In the genomic region with DNA sequence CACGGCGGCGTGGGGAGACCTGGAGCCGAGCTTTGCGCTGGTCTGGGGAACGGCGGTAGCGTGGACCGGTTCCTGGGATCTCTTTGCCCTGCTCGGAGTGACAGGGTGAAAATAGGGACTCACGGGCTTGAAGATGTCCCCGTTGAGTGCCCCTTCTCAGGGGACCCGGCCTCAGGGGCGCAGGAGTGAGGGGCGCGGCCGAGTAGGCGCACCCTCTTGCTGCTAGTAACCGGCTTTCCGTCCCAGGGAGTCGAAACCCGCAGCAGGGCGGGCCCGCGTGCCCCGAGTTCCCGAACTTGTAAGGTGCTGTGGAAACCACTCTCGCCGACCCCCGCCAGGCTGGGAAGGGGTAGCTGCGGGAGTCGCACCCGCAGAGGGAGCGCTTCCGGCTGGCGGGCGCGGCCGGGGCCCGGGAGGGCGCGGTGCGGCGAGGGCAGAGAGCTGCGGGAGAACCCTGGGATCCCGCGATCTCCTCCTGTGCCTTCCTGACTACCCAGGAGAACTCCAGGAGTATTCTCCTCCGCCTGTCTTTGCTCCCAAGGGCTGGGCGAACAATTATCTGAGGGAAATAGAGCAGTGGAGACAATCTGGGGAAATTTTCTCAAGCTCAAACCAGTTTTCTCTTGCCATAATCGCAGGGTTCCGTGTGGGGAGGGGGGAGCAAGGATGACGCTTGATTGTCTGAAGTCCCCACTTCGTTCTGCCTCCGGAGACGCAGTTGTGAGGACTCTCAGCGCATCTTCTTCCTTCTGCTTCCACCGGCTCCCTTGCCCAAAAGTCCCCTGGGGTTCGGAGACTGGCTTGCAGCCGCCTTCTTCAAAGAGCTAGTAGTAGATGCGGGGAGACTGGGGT, we compare ENCODE assay signal across 11 cellular contexts. TPM values are rescaled to one million over a fixed set of nuclear protein-coding genes. Genes with fewer than 3 reads are reported as not detected.
A peak's percentile ranks its signal among the peaks of the same experiment; 100 is the strongest.
DNase-seq lines count a peak whose midpoint lies in the region; ATAC-seq and TF ChIP-seq lines count a peak whose summit lies in the region.
"Had no signal": no experiment of that assay in that cellular context is flagged by ENCODE, and none has a peak within 500 bp of the region (broad histone marks: within the 10 kb centered on the region; RNA-seq: fewer than 3 reads in every experiment).

No MANE protein-coding gene starts in this region.

- no peak overlapping the region for H3K4me3 Mint-ChIP-seq in activated T-helper 17 cell treated with anti-CD3 and anti-CD28 coated beads, Interleukin-2, amount 50 U/mL, for 72 hours
- H3K4me3 Mint-ChIP-seq: memory B cell had no signal

- H3K9me2 ChIP-seq in hepatocyte (replicated peaks; ENCODE audit: insufficient read depth): no peaks in the 10 kb centered on the region

- peak overlapping the region; percentile 45 for H2AFZ ChIP-seq in hepatocyte

- peaks cover 4% of the 10 kb centered on the region for H3K4me1 ChIP-seq in hepatocyte (ENCODE audit: insufficient read depth)
- H3K4me1 ChIP-seq in psoas muscle: peaks cover 4% of the 10 kb centered on the region

- peaks cover 92% of the 10 kb centered on the region for H3K27me3 ChIP-seq in hepatocyte
- H3K27me3 ChIP-seq in psoas muscle (ENCODE audit: insufficient read depth in 3 of 3, low read length in 2 of 3): peaks cover 0 to 64% (median 20%) of the 10 kb centered on the region in 3 donors

- TF ChIP-seq CTCF in hepatocyte (IDR thresholded peaks at IDR 0.05; ENCODE audit: poor library complexity) (no peak), psoas muscle (IDR thresholded peaks at IDR 0.05) (no peak)

- H3K9me3 ChIP-seq in hepatocyte (ENCODE audit: low read depth): no peaks in the 10 kb centered on the region
- H3K9me3 ChIP-seq in psoas muscle: no peaks in the 10 kb centered on the region

- H3K27ac Mint-ChIP-seq in activated T-helper 17 cell treated with anti-CD3 and anti-CD28 coated beads, Interleukin-2, amount 50 U/mL, for 72 hours: no peak overlapping the region
- H3K27ac Mint-ChIP-seq: memory B cell had no signal

- H4K20me1 ChIP-seq in hepatocyte (ENCODE audit: insufficient read depth, poor library complexity, severe bottlenecking): no peaks in the 10 kb centered on the region

- peaks cover 6% of the 10 kb centered on the region for H3K4me1 Mint-ChIP-seq in activated T-helper 17 cell treated with anti-CD3 and anti-CD28 coated beads, Interleukin-2, amount 50 U/mL, for 72 hours

- H3K9me3 Mint-ChIP-seq in activated T-helper 17 cell treated with anti-CD3 and anti-CD28 coated beads, Interleukin-2, amount 50 U/mL, for 72 hours: no peaks in the 10 kb centered on the region
- H3K9me3 Mint-ChIP-seq: memory B cell had no signal

- peak overlapping the region; percentile 94 for H3K4me2 ChIP-seq in hepatocyte

- intact Hi-C loops in psoas muscle (cut with DNase I): no loop called here

- no peaks in the 10 kb centered on the region for H3K36me3 ChIP-seq in hepatocyte (replicated peaks; ENCODE audit: insufficient read depth, low read depth)
- no peaks in the 10 kb centered on the region for H3K36me3 ChIP-seq in psoas muscle (ENCODE audit: insufficient read depth in 1 of 2, low read depth in 1 of 2)

- peaks cover 73% of the 10 kb centered on the region for H3K27me3 Mint-ChIP-seq in activated T-helper 17 cell treated with anti-CD3 and anti-CD28 coated beads, Interleukin-2, amount 50 U/mL, for 72 hours

- WGBS in hepatocyte (ENCODE audit: low lambda C conversion rate, missing lambda C conversion rate): 3% methylated on average over 48 of the region's 60 CpGs
- WGBS in psoas muscle, 3 donors: 0 to 1% (median 1%) methylated on average over 48 to 60 of the region's 60 CpGs

- H3K36me3 Mint-ChIP-seq in activated T-helper 17 cell treated with anti-CD3 and anti-CD28 coated beads, Interleukin-2, amount 50 U/mL, for 72 hours (ENCODE audit: low read depth): no peaks in the 10 kb centered on the region
- H3K36me3 Mint-ChIP-seq: memory B cell had no signal

- H3K27ac ChIP-seq in hepatocyte (no peak overlapping the region), psoas muscle (no peak overlapping the region)

- H3K79me2 ChIP-seq in hepatocyte: no peaks in the 10 kb centered on the region

- H3K4me3 ChIP-seq in hepatocyte (peak overlapping the region; percentile 58), psoas muscle (peak overlapping the region; percentile 52)

- ATAC-seq in psoas muscle (peak in 1 of 4 donors; percentile 35), GM19328 (IDR thresholded peaks at IDR 0.05; ENCODE audit: unreplicated experiment) (no peak)
- ATAC-seq in activated T-helper 17 cell treated with anti-CD3 and anti-CD28 coated beads, Interleukin-2, amount 50 U/mL, for 72 hours (replicated peaks): no peak

- DNase-seq in NCI-H1417 (lab: John Stamatoyannopoulos, UW) (peak in 2 of 3 experiments; percentile 66 to 71), NCI-H1417 treated with DMSO at 0.1 percent for 48 hours (lab: John Stamatoyannopoulos, UW) (no peak), NCI-H748 (lab: John Stamatoyannopoulos, UW; ENCODE audit: unreplicated experiment) (peak; percentile 58), hepatocyte (ENCODE audit: low spot score) (no peak), psoas muscle (no peak), midbrain (lab: John Stamatoyannopoulos, UW) (no peak)
- DNase-seq: stimulated activated CD4-positive, alpha-beta T cell treated with anti-CD3 and anti-CD28 coated beads, Interleukin-15, amount 100 ng/mL, for 24 hours; stimulated activated naive CD4-positive, alpha-beta T cell had no signal

RNA-seq across cellular contexts. Expression of a gene that starts 0.7 kb away (rescaled TPM):
- total RNA-seq in hepatocyte (17.7 and 20.1 TPM in 2 replicates), psoas muscle (not detected)
- polyA plus RNA-seq in hepatocyte (4.3 and 8.9 TPM in 2 replicates), psoas muscle (under 1 TPM in 1 of 3 donors, not detected in 2; 0.01 TPM)
- total RNA-seq in activated T-helper 17 cell treated with anti-CD3 and anti-CD28 coated beads, Interleukin-2, amount 50 U/mL, for 72 hours: not detected

Comparison
In these comparisons a context has a peak if more than half of its experiments do, and no peak if none do; other contexts are left out.
1. DNase-seq: peak in NCI-H1417 (2 of 3) and NCI-H748 (single experiment); none in NCI-H1417 treated with DMSO at 0.1 percent for 48 hours (single experiment), hepatocyte (single experiment), psoas muscle (0 of 2) and midbrain (single experiment).
2. RNA of a gene that starts 0.7 kb away (total RNA-seq): 17.7 to 20.1 TPM in hepatocyte; not detected in psoas muscle and not detected in activated T-helper 17 cell treated with anti-CD3 and anti-CD28 coated beads, Interleukin-2, amount 50 U/mL, for 72 hours; every median in the first group is over 10 times any median in the second.